Comparison of ENCODE assay signal across 8 cellular contexts in genomic region chr3:172087827-172088580, GRCh38. TPM values are rescaled to one million over a fixed set of nuclear protein-coding genes. Genes with fewer than 3 reads are reported as not detected.
DNase-seq lines count a peak whose midpoint lies in the region; ATAC-seq and TF ChIP-seq lines count a peak whose summit lies in the region.
"Had no signal": no experiment of that assay in that cellular context is flagged by ENCODE, and none has a peak within 500 bp of the region (broad histone marks: within the 10 kb centered on the region; RNA-seq: fewer than 3 reads in every experiment).

No MANE protein-coding gene starts in this region.

- no peaks in the 10 kb centered on the region for H3K27me3 ChIP-seq in trophoblast cell (ENCODE audit: insufficient read depth, low read length)

- no peak overlapping the region for H4K91ac ChIP-seq in trophoblast cell (ENCODE audit: low read depth, low read length)

- POLR2A ChIA-PET in WTC11 (lab: Charles Lee): no interaction called here

- H3K36me3 Mint-ChIP-seq in WTC11: peaks cover 7% of the 10 kb centered on the region

- peaks cover 3 to 4% of the 10 kb centered on the region in 2 experiments for H3K36me3 ChIP-seq in trophoblast cell (ENCODE audit: control insufficient read depth in 1 of 2, insufficient read depth in 2 of 2, low read length in 2 of 2)

- H4K12ac ChIP-seq in trophoblast cell (ENCODE audit: low read depth, low read length): no peak overlapping the region

- H3K23ac ChIP-seq in trophoblast cell (ENCODE audit: low read length): no peak overlapping the region

- CTCF ChIA-PET in WTC11 (lab: Charles Lee): no interaction called here

- no peaks in the 10 kb centered on the region for H3K27me3 Mint-ChIP-seq in WTC11 (ENCODE audit: low read depth)
- H3K27me3 Mint-ChIP-seq: brain had no signal

- H3K9me3 ChIP-seq in trophoblast cell (ENCODE audit: insufficient read depth, low read depth, low read length): no peaks in the 10 kb centered on the region

- no peak overlapping the region for H3K18ac ChIP-seq in trophoblast cell (ENCODE audit: low read length)

- H3K27ac ChIP-seq in trophoblast cell (ENCODE audit: low read depth, low read length): no peak overlapping the region

- DNase-seq in WTC11 (ENCODE audit: low spot score) (no peak), trophoblast cell (peak; percentile 70 to 95), GM03348 (ENCODE audit: low spot score) (no peak), GM19238 (ENCODE audit: insufficient read length, low spot score) (no peak), LoVo (ENCODE audit: low spot score) (no peak)

- peak; percentile 83 for ATAC-seq in GM19372 (IDR thresholded peaks at IDR 0.05; ENCODE audit: low read depth, unreplicated experiment)
- peak; percentile 90 for ATAC-seq in HG02973 (IDR thresholded peaks at IDR 0.05; ENCODE audit: unreplicated experiment)
- no peak for ATAC-seq in WTC11

- peak overlapping the region; percentile 71 for H3K27ac Mint-ChIP-seq in WTC11

- H4K8ac ChIP-seq in trophoblast cell (ENCODE audit: low read depth, low read length): no peak overlapping the region

- H2AFZ ChIP-seq in trophoblast cell (ENCODE audit: insufficient read depth, low read length, poor library complexity): no peak overlapping the region

- H3K4me3 Mint-ChIP-seq in WTC11: peak overlapping the region; percentile 17; the same call in 1 of the 2 replicates

- H3K4me1 Mint-ChIP-seq in WTC11: peaks cover 49% of the 10 kb centered on the region

- H2BK12ac ChIP-seq in trophoblast cell (ENCODE audit: low read length): no peak overlapping the region

- no CpG with 5 or more reads among the region's 7 CpGs for WGBS in trophoblast cell (ENCODE audit: extremely low coverage, insufficient coverage, insufficient read length)

- H3K4ac ChIP-seq in trophoblast cell (ENCODE audit: low read depth, low read length): peak overlapping the region; percentile 36

- H2BK120ac ChIP-seq in trophoblast cell (ENCODE audit: insufficient read depth, low read length, poor library complexity): no peak overlapping the region

- H3K4me1 ChIP-seq in trophoblast cell (ENCODE audit: control insufficient read depth in 1 of 2, insufficient read depth in 2 of 2, low read length in 2 of 2): peaks cover 0 to 2% of the 10 kb centered on the region in 2 experiments

- no peak overlapping the region for H2BK5ac ChIP-seq in trophoblast cell (ENCODE audit: low read depth, low read length, poor library complexity)

- no peak overlapping the region for H3K14ac ChIP-seq in trophoblast cell (ENCODE audit: low read length)

- no peak overlapping the region for H3K4me3 ChIP-seq in trophoblast cell (ENCODE audit: low read depth, low read length)

- no peak overlapping the region for H3K4me2 ChIP-seq in trophoblast cell (ENCODE audit: low read length)

- H2AK5ac ChIP-seq in trophoblast cell (ENCODE audit: low read length): no peak overlapping the region

- no peaks in the 10 kb centered on the region for H3K79me1 ChIP-seq in trophoblast cell (ENCODE audit: low read length)

- no peak overlapping the region for H3K9ac ChIP-seq in trophoblast cell (ENCODE audit: low read length)

- peaks cover 13% of the 10 kb centered on the region for H3K9me3 Mint-ChIP-seq in WTC11

- no peaks in the 10 kb centered on the region for H3K79me2 ChIP-seq in trophoblast cell (ENCODE audit: control insufficient read depth, insufficient read depth, low read length, poor library complexity)

- TF ChIP-seq CTCF in WTC11 (IDR thresholded peaks at IDR 0.05): no peak

TF ChIP-seq in WTC11, 78 proteins besides CTCF, POLR2A, EP300 and RAD21:
- no peak for TF ChIP-seq ZNF423 (CRISPR knock-in tag; IDR thresholded peaks at IDR 0.05)
- no peak for TF ChIP-seq OVOL2 (CRISPR knock-in tag; IDR thresholded peaks at IDR 0.05; ENCODE audit: borderline replicate concordance)
- TF ChIP-seq NR1H2 (CRISPR knock-in tag; IDR thresholded peaks at IDR 0.05): no peak
- no peak for TF ChIP-seq ELF4 (CRISPR knock-in tag; IDR thresholded peaks at IDR 0.05; ENCODE audit: low read depth)
- TF ChIP-seq GTF2I (CRISPR knock-in tag; conservative IDR thresholded peaks at IDR 0.05): no peak
- no peak for TF ChIP-seq FOXP4 (CRISPR knock-in tag; IDR thresholded peaks at IDR 0.05)
- no peak for TF ChIP-seq SP1 (CRISPR knock-in tag; conservative IDR thresholded peaks at IDR 0.05)
- no peak for TF ChIP-seq ZBTB21 (CRISPR knock-in tag; IDR thresholded peaks at IDR 0.05; ENCODE audit: borderline replicate concordance)
- no peak for TF ChIP-seq IRF1 (CRISPR knock-in tag; IDR thresholded peaks at IDR 0.05)
- no peak for TF ChIP-seq NR3C1 (CRISPR knock-in tag; conservative IDR thresholded peaks at IDR 0.05; ENCODE audit: low read depth)
- TF ChIP-seq NFYB (CRISPR knock-in tag; conservative IDR thresholded peaks at IDR 0.05; ENCODE audit: low read depth): no peak
TF ChIP-seq in WTC11: peak in this region for 0.

RNA-seq across cellular contexts. Expression of gene FNDC3B, which starts 48.6 kb away (rescaled TPM):
- 40.7 to 44.5 TPM (median 42.8 TPM) in 3 replicates for total RNA-seq in WTC11 (2021)
- 70.8 and 74.9 TPM in 2 replicates for polyA plus RNA-seq in trophoblast cell (2013)

Comparison
In these comparisons a context has a peak if more than half of its experiments do, and no peak if none do; other contexts are left out.
1. DNase-seq: peak in trophoblast cell (2 of 2); none in WTC11 (single experiment), GM03348 (single experiment), GM19238 (single experiment) and LoVo (single experiment).